In genomic region chr14:105102893-105103292, GRCh38 we compare ENCODE assay signal across 18 cellular contexts. TPM values are rescaled to one million over a fixed set of nuclear protein-coding genes. Genes with fewer than 3 reads are reported as not detected.
DNase-seq lines count a peak whose midpoint lies in the region; ATAC-seq, FAIRE-seq and TF ChIP-seq lines count a peak whose summit lies in the region.
"Had no signal": no experiment of that assay in that cellular context is flagged by ENCODE, and none has a peak within 500 bp of the region (broad histone marks: within the 10 kb centered on the region; RNA-seq: fewer than 3 reads in every experiment).

No MANE protein-coding gene starts in this region.

- H3K9me3 Mint-ChIP-seq in stimulated activated naive CD8-positive, alpha-beta T cell treated with anti-CD3 and anti-CD28 coated beads, Interleukin-15, amount 100 ng/mL, for 72 hours = no peaks in the 10 kb centered on the region
- H3K9me3 Mint-ChIP-seq in osteocyte (ENCODE audit: unreplicated experiment) (peaks cover 20% of the 10 kb centered on the region), type B pancreatic cell (peaks cover 15% of the 10 kb centered on the region)

- ATAC-seq in stimulated activated naive CD8-positive, alpha-beta T cell treated with anti-CD3 and anti-CD28 coated beads, Interleukin-15, amount 100 ng/mL, for 72 hours = peak; percentile 72
- no peak for ATAC-seq in stimulated activated naive CD8-positive, alpha-beta T cell treated with anti-CD3 and anti-CD28 coated beads, Interleukin-15, Interleukin-2, amounts not matched to agents 100 U/mL and 50 U/mL, for 24 hours
- no peak for ATAC-seq in left lung
- ATAC-seq: HCT116, HepG2 had no signal

- H3K36me3 ChIP-seq in bronchial epithelial cell (ENCODE audit: control insufficient read depth, insufficient read depth, low read length) (no peaks in the 10 kb centered on the region), left lung (no peaks in the 10 kb centered on the region)

- H3K4me1 Mint-ChIP-seq in stimulated activated naive CD8-positive, alpha-beta T cell treated with anti-CD3 and anti-CD28 coated beads, Interleukin-15, amount 100 ng/mL, for 72 hours = no peaks in the 10 kb centered on the region
- no peaks in the 10 kb centered on the region for H3K4me1 Mint-ChIP-seq in osteocyte (ENCODE audit: unreplicated experiment)
- no peaks in the 10 kb centered on the region for H3K4me1 Mint-ChIP-seq in type B pancreatic cell (ENCODE audit: unreplicated experiment)

- H3K27ac ChIP-seq in left lung = no peak overlapping the region
- H3K27ac ChIP-seq: BLaER1 treated with 17β-estradiol and CSF1 and Interleukin-3, amounts not matched to agents 10 nM and 100 nM had no signal

- no peak overlapping the region for H3K27ac Mint-ChIP-seq in stimulated activated naive CD8-positive, alpha-beta T cell treated with anti-CD3 and anti-CD28 coated beads, Interleukin-15, amount 100 ng/mL, for 72 hours
- no peak overlapping the region for H3K27ac Mint-ChIP-seq in osteocyte (ENCODE audit: unreplicated experiment)
- peak overlapping the region; percentile 38 for H3K27ac Mint-ChIP-seq in type B pancreatic cell
- H3K27ac Mint-ChIP-seq: CD4-positive, CD25-positive, alpha-beta regulatory T cell had no signal

- H3K27me3 Mint-ChIP-seq in stimulated activated naive CD8-positive, alpha-beta T cell treated with anti-CD3 and anti-CD28 coated beads, Interleukin-15, amount 100 ng/mL, for 72 hours = peaks cover 40% of the 10 kb centered on the region
- H3K27me3 Mint-ChIP-seq in osteocyte (ENCODE audit: unreplicated experiment) (peaks cover 67% of the 10 kb centered on the region), type B pancreatic cell (peaks cover 15% of the 10 kb centered on the region)

- H3K27me3 ChIP-seq in bronchial epithelial cell (ENCODE audit: control insufficient read depth, insufficient read depth, low read length) (no peaks in the 10 kb centered on the region), left lung (peaks cover 0 to 11% of the 10 kb centered on the region in 2 donors)
- H3K27me3 ChIP-seq: BLaER1 treated with 17β-estradiol and CSF1 and Interleukin-3, amounts not matched to agents 10 nM and 100 nM had no signal

- no peak for TF ChIP-seq POLR2A in GM12891 (IDR thresholded peaks at IDR 0.05; ENCODE audit: low read depth, low read length)

- FAIRE-seq in bronchial epithelial cell (lab: Jason Lieb, UNC) (peak; percentile 28), GM12891 (lab: Jason Lieb, UNC) (no peak)
- FAIRE-seq: H54, HepG2, HTR-8/SVneo had no signal

- H3K4me3 Mint-ChIP-seq in stimulated activated naive CD8-positive, alpha-beta T cell treated with anti-CD3 and anti-CD28 coated beads, Interleukin-15, amount 100 ng/mL, for 72 hours = no peak overlapping the region
- H3K4me3 Mint-ChIP-seq in osteocyte (ENCODE audit: unreplicated experiment) = no peak overlapping the region
- H3K4me3 Mint-ChIP-seq in type B pancreatic cell = no peak overlapping the region
- H3K4me3 Mint-ChIP-seq: CD4-positive, CD25-positive, alpha-beta regulatory T cell had no signal

- H3K36me3 Mint-ChIP-seq in osteocyte (ENCODE audit: unreplicated experiment) = peaks cover 5% of the 10 kb centered on the region
- H3K36me3 Mint-ChIP-seq in type B pancreatic cell = no peaks in the 10 kb centered on the region
- H3K36me3 Mint-ChIP-seq: CD4-positive, CD25-positive, alpha-beta regulatory T cell had no signal

- no peaks in the 10 kb centered on the region for H3K9me3 ChIP-seq in left lung

- no peak overlapping the region for H3K4me3 ChIP-seq in bronchial epithelial cell (ENCODE audit: low read depth, low read length)
- H3K4me3 ChIP-seq in left lung = no peak overlapping the region
- H3K4me3 ChIP-seq: BLaER1 treated with 17β-estradiol and CSF1 and Interleukin-3, amounts not matched to agents 10 nM and 100 nM had no signal

- no peaks in the 10 kb centered on the region for H3K4me1 ChIP-seq in left lung

- no peak for DNase-seq in stimulated activated naive CD8-positive, alpha-beta T cell treated with anti-CD3 and anti-CD28 coated beads, Interleukin-15, amount 100 ng/mL, for 72 hours
- no peak for DNase-seq in stimulated activated naive CD8-positive, alpha-beta T cell treated with anti-CD3 and anti-CD28 coated beads, Interleukin-15, Interleukin-2, amounts not matched to agents 100 U/mL and 50 U/mL, for 24 hours
- DNase-seq in bronchial epithelial cell (ENCODE audit: low read depth) (no peak), osteocyte (ENCODE audit: extremely low spot score, unreplicated experiment) (peak; percentile 57), type B pancreatic cell (ENCODE audit: extremely low spot score, unreplicated experiment) (no peak), left lung (no peak), GM12891 (ENCODE audit: insufficient read length, low spot score) (no peak), activated gamma-delta T cell treated with Interleukin-2 at 50 U/mL for 16 hours (no peak)
- DNase-seq: 8988T; Calu3; CD4-positive, CD25-positive, alpha-beta regulatory T cell; DMS 273 treated with DMSO at 0.1 percent for 48 hours had no signal

- intact Hi-C loops in left lung (cut with DNase I) = no loop called here

- TF ChIP-seq CTCF in bronchial epithelial cell (IDR thresholded peaks at IDR 0.05; ENCODE audit: insufficient read depth, low read length, severe bottlenecking) (no peak), osteocyte (IDR thresholded peaks at IDR 0.05) (no peak), type B pancreatic cell (conservative IDR thresholded peaks at IDR 0.05) (no peak), left lung (IDR thresholded peaks at IDR 0.05) (no peak)

TF ChIP-seq in GM12891, 5 proteins besides CTCF, POLR2A, EP300 and RAD21:
- no peak for TF ChIP-seq POLR2AphosphoS5 (IDR thresholded peaks at IDR 0.05; ENCODE audit: low read depth, low read length)
- TF ChIP-seq POU2F2 (IDR thresholded peaks at IDR 0.05; ENCODE audit: low read depth, low read length) = no peak
- no peak for TF ChIP-seq TAF1 (IDR thresholded peaks at IDR 0.05; ENCODE audit: low read depth, low read length)
- no peak for TF ChIP-seq SPI1 (IDR thresholded peaks at IDR 0.05; ENCODE audit: low read depth, low read length)
- TF ChIP-seq PAX5 (IDR thresholded peaks at IDR 0.05; ENCODE audit: insufficient read depth, low read length, severe bottlenecking) = no peak

RNA-seq across cellular contexts. Expression of gene GPR132, which starts 37.7 kb away (rescaled TPM):
- total RNA-seq in bronchial epithelial cell (0.13 TPM in 1 of 2 replicates, not detected in the other), osteocyte (0.16 and 0.24 TPM in 2 replicates), type B pancreatic cell (ENCODE audit: low replicate concordance) (0.24 and 0.33 TPM in 2 replicates), left lung (10 to 100 TPM in 1 of 2 donors, 1 to 10 TPM in 1; 1.9 to 10.4 TPM)
- 18.8 TPM for polyA plus RNA-seq in GM12891 (2012; ENCODE audit: low read depth, missing spikeins)
- total RNA-seq: G401, HepG2 had no signal
- polyA plus RNA-seq: HepG2 had no signal
